Comparison of ENCODE assay signal across 3 cellular contexts in the genomic region with DNA sequence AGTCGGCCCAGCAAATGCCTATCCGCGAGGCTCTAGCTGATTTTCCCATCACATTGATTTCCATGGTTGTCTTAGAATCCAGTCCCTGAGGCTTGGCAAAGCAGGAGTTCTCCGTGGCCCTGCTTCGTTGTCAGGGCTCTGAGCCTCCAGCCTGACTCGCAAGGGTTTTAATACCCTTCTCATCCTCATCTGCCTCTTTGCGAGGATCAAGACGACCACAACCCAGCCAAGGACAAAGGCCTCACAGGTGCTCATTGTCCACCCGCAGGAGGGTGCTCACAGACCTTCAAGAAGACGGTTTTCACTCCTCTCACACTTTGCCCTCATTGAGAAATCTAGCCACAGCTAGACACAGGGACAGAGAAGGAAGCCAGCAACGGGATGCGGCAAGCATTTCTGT.
"Had no signal": no experiment of that assay in that cellular context is flagged by ENCODE, and none has a peak within 500 bp of the region (broad histone marks: within the 10 kb centered on the region; RNA-seq: fewer than 3 reads in every experiment).

No MANE protein-coding gene starts in this region.

- H3K4me3 ChIP-seq: GM12878 had no signal

- DNase-seq: GDM1, GF-D8 had no signal
